In genomic region chr1:119873166-119874025, GRCh38 we compare ENCODE assay signal across 16 cellular contexts. TPM values are rescaled to one million over a fixed set of nuclear protein-coding genes. Genes with fewer than 3 reads are reported as not detected.
DNase-seq lines count a peak whose midpoint lies in the region; ATAC-seq, FAIRE-seq and TF ChIP-seq lines count a peak whose summit lies in the region.
"Had no signal": no experiment of that assay in that cellular context is flagged by ENCODE, and none has a peak within 500 bp of the region (broad histone marks: within the 10 kb centered on the region; RNA-seq: fewer than 3 reads in every experiment).

No MANE protein-coding gene starts in this region.

- H3K36me3 ChIP-seq in BJ (ENCODE audit: control insufficient read depth, insufficient read depth, low read length) (no peaks in the 10 kb centered on the region), muscle layer of colon (ENCODE audit: insufficient read depth, low read length) (no peaks in the 10 kb centered on the region), kidney (ENCODE audit: control insufficient read depth in 1 of 2, insufficient read depth in 2 of 2, low read length in 2 of 2) (no peaks in the 10 kb centered on the region)
- H3K36me3 ChIP-seq: Peyer's patch had no signal

- H3K9ac ChIP-seq in muscle layer of colon (ENCODE audit: low read length) (no peak overlapping the region), kidney (ENCODE audit: low read length in 2 of 2) (no peak overlapping the region)

- no peak for FAIRE-seq in kidney (lab: Jason Lieb, UNC)

- CTCF ChIA-PET in BJ (lab: Yijun Ruan, JAX): interaction anchor here (1.1 to 1.2 kb wide), 2 partner anchors 12 to 130 kb away, joined by 6 to 7 read pairs; no protein-coding TSS in a partner anchor

- H3K4me1 ChIP-seq in muscle layer of colon (ENCODE audit: insufficient read depth, low read length) (peaks cover 26% of the 10 kb centered on the region), kidney (ENCODE audit: control insufficient read depth in 1 of 2, insufficient read depth in 1 of 2, low read depth in 1 of 2, low read length in 2 of 2) (no peaks in the 10 kb centered on the region)
- H3K4me1 ChIP-seq: Peyer's patch had no signal

- H3K27ac ChIP-seq in muscle layer of colon (ENCODE audit: low read depth, low read length): peak overlapping the region; percentile 44
- no peak overlapping the region for H3K27ac ChIP-seq in kidney (ENCODE audit: low read depth in 2 of 2, low read length in 2 of 2)
- H3K27ac ChIP-seq: Peyer's patch had no signal

- peak; percentile 84 for DNase-seq in BJ (ENCODE audit: low read depth)
- DNase-seq in M059J (ENCODE audit: low read depth): peak; percentile 94
- DNase-seq in cardiac fibroblast (ENCODE audit: low read depth in 2 of 2): peak; percentile 85 to 86
- no peak for DNase-seq in nucleus accumbens (lab: John Stamatoyannopoulos, UW)
- no peak for DNase-seq in kidney
- DNase-seq in NCI-H2227 (lab: John Stamatoyannopoulos, UW; ENCODE audit: unreplicated experiment): no peak
- DNase-seq: activated CD4-positive, alpha-beta T cell treated with anti-CD3 and anti-CD28 coated beads, Interleukin-2, amount 50 U/mL, for 1 hour; amygdala; NCI-H187; Peyer's patch; stimulated activated CD4-positive, alpha-beta T cell treated with anti-CD3 and anti-CD28 coated beads, Interleukin-4, amount 100 ng/mL, for 4 hours had no signal

- H3K4me3 ChIP-seq in BJ (ENCODE audit: low read depth, low read length) (no peak overlapping the region), cardiac fibroblast (replicated peaks in 1 of 2; ENCODE audit: low read depth in 2 of 2, low read length in 2 of 2) (no peak overlapping the region), muscle layer of colon (ENCODE audit: low read depth in 1 of 2, low read length in 2 of 2) (no peak overlapping the region), kidney (ENCODE audit: low read length in 2 of 2) (no peak overlapping the region)
- H3K4me3 ChIP-seq: Peyer's patch had no signal

- H3K27me3 ChIP-seq in BJ (ENCODE audit: control insufficient read depth, insufficient read depth, low read length) (no peaks in the 10 kb centered on the region), muscle layer of colon (ENCODE audit: control insufficient read depth in 1 of 2, insufficient read depth in 2 of 2, low read length in 2 of 2) (no peaks in the 10 kb centered on the region)
- H3K27me3 ChIP-seq: Peyer's patch had no signal

- ATAC-seq in HG02588 (IDR thresholded peaks at IDR 0.05; ENCODE audit: unreplicated experiment): no peak

- intact Hi-C loops in kidney (cut with DNase I): no loop called here

- TF ChIP-seq CTCF in BJ (IDR thresholded peaks at IDR 0.05; ENCODE audit: insufficient read depth, low read depth, low read length) (no peak), cardiac fibroblast (IDR thresholded peaks at IDR 0.05; ENCODE audit: low read depth, low read length) (no peak), kidney (IDR thresholded peaks at IDR 0.05; ENCODE audit: borderline replicate concordance, extremely low read depth, insufficient read depth) (no peak)

- H3K9me3 ChIP-seq in muscle layer of colon (ENCODE audit: low read length) (no peaks in the 10 kb centered on the region), kidney (ENCODE audit: control insufficient read depth in 1 of 2, low read length in 2 of 2) (no peaks in the 10 kb centered on the region)
- H3K9me3 ChIP-seq: Peyer's patch had no signal

- POLR2A ChIA-PET in BJ (lab: Charles Lee): no interaction called here

RNA-seq across cellular contexts. Expression of gene ADAM30, which starts 22.9 kb away (rescaled TPM):
- not detected in 2 replicates for polyA plus RNA-seq in BJ (2011; rRNA removed)
- polyA minus RNA-seq in BJ (2011; rRNA and poly(A)+ RNA removed): not detected in 2 replicates
- not detected in 2 replicates for total RNA-seq in M059J (2014; rRNA removed; shearing (Covaris generic))
- not detected for total RNA-seq in kidney
- not detected for polyA plus RNA-seq in kidney (ENCODE audit: insufficient read depth, low read depth, low replicate concordance)
- total RNA-seq: H4, neural crest cell, Peyer's patch, ureter had no signal

Comparison
In these comparisons a context has a peak if more than half of its experiments do, and no peak if none do; other contexts are left out.
1. DNase-seq: peak in BJ (single experiment), M059J (single experiment) and cardiac fibroblast (2 of 2); none in nucleus accumbens (0 of 56), kidney (single experiment) and NCI-H2227 (single experiment).